20 cellular contexts compared by ENCODE assay signal in the genomic region with DNA sequence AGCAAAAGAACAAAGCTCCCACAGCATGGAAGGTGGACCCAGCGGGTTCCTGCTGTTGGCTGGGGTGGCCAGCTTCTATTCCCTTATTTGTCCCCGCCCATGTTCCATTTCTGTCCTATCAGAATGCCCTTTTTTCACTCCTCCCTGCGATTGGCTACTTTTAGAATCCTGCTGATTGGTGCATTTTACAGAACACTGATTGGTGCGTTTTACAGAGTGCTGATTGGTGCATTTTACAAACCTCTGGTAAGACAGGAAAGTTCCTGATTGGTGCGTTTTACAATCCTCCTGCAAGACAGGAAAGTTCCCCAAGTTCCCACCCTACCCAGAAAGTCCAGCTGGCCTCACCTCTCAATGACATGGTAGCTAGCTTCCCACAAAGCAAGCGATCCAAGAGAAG. TPM values are rescaled to one million over a fixed set of nuclear protein-coding genes. Genes with fewer than 3 reads are reported as not detected.
A peak's percentile ranks its signal among the peaks of the same experiment; 100 is the strongest.
DNase-seq lines count a peak whose midpoint lies in the region; ATAC-seq, FAIRE-seq and TF ChIP-seq lines count a peak whose summit lies in the region.
"Had no signal": no experiment of that assay in that cellular context is flagged by ENCODE, and none has a peak within 500 bp of the region (broad histone marks: within the 10 kb centered on the region; RNA-seq: fewer than 3 reads in every experiment).

No MANE protein-coding gene starts in this region.

- no peak overlapping the region for H3K9ac ChIP-seq in HepG2 (ENCODE audit: insufficient read depth, low read depth, low read length)
- no peak overlapping the region for H3K9ac ChIP-seq in K562 (ENCODE audit: insufficient read depth in 1 of 2, low read depth in 2 of 2, low read length in 2 of 2)
- H3K9ac ChIP-seq: BLaER1 treated with 17β-estradiol and CSF1 and Interleukin-3, amounts not matched to agents 10 nM and 100 nM had no signal

- no peak overlapping the region for H3K4me2 ChIP-seq in HepG2 (ENCODE audit: low read depth, low read length)
- H3K4me2 ChIP-seq in K562 (ENCODE audit: insufficient read depth, low read length): no peak overlapping the region
- H3K4me2 ChIP-seq: BLaER1 treated with 17β-estradiol and CSF1 and Interleukin-3, amounts not matched to agents 10 nM and 100 nM had no signal

- DNase-seq in HepG2 (ENCODE audit: low spot score) (no peak), right lobe of liver (no peak), K562 (ENCODE audit: extremely low read depth in 1 of 4, low spot score in 3 of 4) (peak in 1 of 4 experiments; percentile 4)
- no peak for DNase-seq in activated CD8-positive, alpha-beta memory T cell treated with anti-CD3 and anti-CD28 coated beads, Interleukin-2, amount 50 U/mL, for 48 hours
- DNase-seq in activated CD8-positive, alpha-beta memory T cell treated with anti-CD3 and anti-CD28 coated beads for 24 hours: no peak
- DNase-seq: 8988T; AML-193; Caco-2; Calu3; CD4-positive, alpha-beta T cell; CD8-positive, alpha-beta T cell; DMS79 treated with DMSO at 0.1 percent for 48 hours; GF-D8 had no signal

- H4K20me1 ChIP-seq in HepG2 (ENCODE audit: insufficient read depth, low read length): no peaks in the 10 kb centered on the region
- H4K20me1 ChIP-seq in K562 (replicated peaks; ENCODE audit: control insufficient read depth, insufficient read depth, low read length): no peaks in the 10 kb centered on the region
- H4K20me1 ChIP-seq: BLaER1 treated with 17β-estradiol and CSF1 and Interleukin-3, amounts not matched to agents 10 nM and 100 nM had no signal

- ATAC-seq in HepG2 (no peak), right lobe of liver (no peak), K562 (no peak)
- ATAC-seq: CD8-positive, alpha-beta T cell had no signal

- H3K27me3 ChIP-seq in HepG2 (ENCODE audit: control insufficient read depth in 1 of 2, insufficient read depth in 2 of 2, low read length in 2 of 2) (no peaks in the 10 kb centered on the region), right lobe of liver (no peaks in the 10 kb centered on the region), K562 (ENCODE audit: control insufficient read depth in 2 of 2, insufficient read depth in 2 of 2, low read length in 2 of 2) (no peaks in the 10 kb centered on the region)
- H3K27me3 ChIP-seq: BLaER1 treated with 17β-estradiol and CSF1 and Interleukin-3, amounts not matched to agents 10 nM and 100 nM had no signal

- H3K9me3 ChIP-seq in HepG2 (ENCODE audit: low read length): no peaks in the 10 kb centered on the region
- no peaks in the 10 kb centered on the region for H3K9me3 ChIP-seq in right lobe of liver
- no peaks in the 10 kb centered on the region for H3K9me3 ChIP-seq in K562 (replicated peaks; ENCODE audit: control insufficient read depth, insufficient read depth, low read depth, low read length)
- H3K9me3 ChIP-seq: Caco-2 had no signal

- no peak overlapping the region for H3K27ac ChIP-seq in HepG2 (ENCODE audit: extremely low read length, insufficient read depth, low read length)
- H3K27ac ChIP-seq in right lobe of liver: no peak overlapping the region
- H3K27ac ChIP-seq in K562 (ENCODE audit: extremely low read depth, low read depth, low read length): no peak overlapping the region
- H3K27ac ChIP-seq: BLaER1 treated with 17β-estradiol and CSF1 and Interleukin-3, amounts not matched to agents 10 nM and 100 nM; C4-2B had no signal

- BruUV-seq in HepG2 (replicated peaks; lab: Mats Ljungman, UMichigan) (no TSS peak), K562 (replicated peaks; lab: Mats Ljungman, UMichigan) (no TSS peak)

- in situ Hi-C loops in HepG2 (cut with HindIII; ENCODE audit: extremely low pct_ligation_motif_present, low pct_unique_long_range_greater_than_20kb): no loop called here
- in situ Hi-C loops in K562 (cut with MboI): no loop called here

- no peak for TF ChIP-seq CTCF in HepG2 (CRISPR knock-in tag; IDR thresholded peaks at IDR 0.05)
- no peak for TF ChIP-seq CTCF in right lobe of liver (IDR thresholded peaks at IDR 0.05)
- TF ChIP-seq CTCF in K562 (IDR thresholded peaks at IDR 0.05 in 2 of 3, conservative IDR thresholded peaks at IDR 0.05 in 1 of 3; ENCODE audit: insufficient read depth in 2 of 3, low read depth in 1 of 3, low read length in 3 of 3): no peak

- no peak for TF ChIP-seq POLR2A in HepG2 (IDR thresholded peaks at IDR 0.05; ENCODE audit: insufficient read depth in 1 of 2, low read depth in 2 of 2, low read length in 2 of 2)
- TF ChIP-seq POLR2A in right lobe of liver (IDR thresholded peaks at IDR 0.05): no peak
- TF ChIP-seq POLR2A in K562 (conservative IDR thresholded peaks at IDR 0.05): no peak

- H3K79me2 ChIP-seq in HepG2 (ENCODE audit: insufficient read depth, low read length): no peaks in the 10 kb centered on the region
- no peaks in the 10 kb centered on the region for H3K79me2 ChIP-seq in K562 (ENCODE audit: control insufficient read depth, insufficient read depth, low read length)

- FAIRE-seq in HepG2 (lab: Jason Lieb, UNC): no peak
- FAIRE-seq in K562 (lab: Jason Lieb, UNC): no peak
- FAIRE-seq: A204.1, D721Med, G401.6, GM12891, GM19239 had no signal

- CTCF ChIA-PET in HepG2 (lab: Yijun Ruan, JAX; ENCODE audit: low intra/inter-chr PET ratio, low total read pairs): no interaction called here
- CTCF ChIA-PET in K562 (lab: Yijun Ruan, JAX; ENCODE audit: low intra/inter-chr PET ratio): interaction anchor here (0.6 kb wide), 1 partner anchor 113 kb away, joined by 3 read pairs; no protein-coding TSS in a partner anchor

- no peak overlapping the region for H2AFZ ChIP-seq in HepG2 (ENCODE audit: low read length)
- no peak overlapping the region for H2AFZ ChIP-seq in K562 (ENCODE audit: low read depth, low read length)

- H3K4me3 ChIP-seq in HepG2 (replicated peaks in 1 of 3; ENCODE audit: insufficient read depth in 1 of 3, low read depth in 2 of 3, low read length in 3 of 3): no peak overlapping the region
- H3K4me3 ChIP-seq in right lobe of liver: no peak overlapping the region
- H3K4me3 ChIP-seq in K562: no peak overlapping the region
- H3K4me3 ChIP-seq: BLaER1 treated with 17β-estradiol and CSF1 and Interleukin-3, amounts not matched to agents 10 nM and 100 nM had no signal

- TF ChIP-seq EP300 in HepG2 (IDR thresholded peaks at IDR 0.05; ENCODE audit: low read depth in 2 of 2, low read length in 2 of 2): no peak
- TF ChIP-seq EP300 in HepG2 (CRISPR knock-in tag; IDR thresholded peaks at IDR 0.05; ENCODE audit: borderline replicate concordance): no peak
- TF ChIP-seq EP300 in K562 (IDR thresholded peaks at IDR 0.05; ENCODE audit: low read length): no peak

- 58% methylated on average over 6 of the region's 6 CpGs for whole genome bisulfite sequencing in HepG2 (ENCODE audit: low lambda C conversion rate)
- 100% methylated on average over 3 of the region's 6 CpGs for WGBS in right lobe of liver (ENCODE audit: insufficient coverage, low coverage, low lambda C conversion rate, missing lambda C conversion rate)
- 3% methylated on average over 6 of the region's 6 CpGs for WGBS in K562 (ENCODE audit: insufficient coverage, low coverage, missing lambda C conversion rate)

- H3K4me1 ChIP-seq in HepG2 (ENCODE audit: insufficient read depth, low read length) (no peaks in the 10 kb centered on the region), right lobe of liver (peaks cover 0 to 7% (median 0%) of the 10 kb centered on the region in 4 donors), K562 (replicated peaks in 1 of 2; ENCODE audit: control insufficient read depth in 2 of 2, insufficient read depth in 2 of 2, low read length in 2 of 2) (no peaks in the 10 kb centered on the region)
- H3K4me1 ChIP-seq: BLaER1 treated with 17β-estradiol and CSF1 and Interleukin-3, amounts not matched to agents 10 nM and 100 nM; Caco-2 had no signal

- no peak for TF ChIP-seq RAD21 in HepG2 (CRISPR knock-in tag; IDR thresholded peaks at IDR 0.05)
- no peak for TF ChIP-seq RAD21 in K562 (CRISPR knock-in tag; conservative IDR thresholded peaks at IDR 0.05 in 1 of 2, IDR thresholded peaks at IDR 0.05 in 1 of 2)

- no peaks in the 10 kb centered on the region for H3K9me1 ChIP-seq in K562 (ENCODE audit: control insufficient read depth, insufficient read depth, low read length)

- intact Hi-C loops in HepG2 (cut with micrococcal nuclease; ENCODE audit: unreplicated experiment): no loop called here
- intact Hi-C loops in right lobe of liver (cut with DNase I): no loop called here
- intact Hi-C loops in K562 (cut with micrococcal nuclease): no loop called here

- POLR2A ChIA-PET in HepG2 (lab: Yijun Ruan, JAX) (no interaction called here), K562 (lab: Yijun Ruan, JAX) (no interaction called here)

- H3K36me3 ChIP-seq in HepG2 (replicated peaks in 1 of 2; ENCODE audit: control insufficient read depth in 1 of 2, insufficient read depth in 2 of 2, low read length in 2 of 2) (no peaks in the 10 kb centered on the region), right lobe of liver (no peaks in the 10 kb centered on the region), K562 (ENCODE audit: control insufficient read depth, insufficient read depth, low read length) (no peaks in the 10 kb centered on the region)
- H3K36me3 ChIP-seq: BLaER1 treated with 17β-estradiol and CSF1 and Interleukin-3, amounts not matched to agents 10 nM and 100 nM had no signal

RNA-seq across cellular contexts. Expression of a gene that starts 40.2 kb away (rescaled TPM):
- 134 and 210 TPM in 2 replicates for total RNA-seq in HepG2 (2016; rRNA removed; fragmentation: Illumina TruSeq; extraction: Trizol)
- total RNA-seq in HepG2 (2016; cell fraction: cytosol; rRNA removed; fragmentation: Illumina TruSeq; extraction: Trizol; ENCODE audit: low read depth): 83.7 and 93.6 TPM in 2 replicates
- total RNA-seq in HepG2 (2016; cell fraction: insoluble cytoplasmic fraction; rRNA removed; fragmentation: Illumina TruSeq; extraction: Trizol): 123 and 218 TPM in 2 replicates
- 85.1 and 86.4 TPM in 2 replicates for total RNA-seq in HepG2 (2016; cell fraction: membrane; rRNA removed; fragmentation: Illumina TruSeq; extraction: Trizol)
- total RNA-seq in HepG2 (2016; cell fraction: nucleus; rRNA removed; fragmentation: Illumina TruSeq; extraction: Trizol): 79.9 and 81.8 TPM in 2 replicates
- 80.1 and 96.0 TPM in 2 replicates for polyA plus RNA-seq in HepG2 (2011; rRNA removed)
- 34.2 and 64.5 TPM in 2 replicates for polyA plus RNA-seq in HepG2 (2011; cell fraction: cytosol; rRNA removed)
- 28.2 and 36.8 TPM in 2 replicates for polyA plus RNA-seq in HepG2 (2011; cell fraction: nucleus; rRNA removed)
- 164 and 194 TPM in 2 replicates for polyA plus RNA-seq in HepG2 (2012)
- polyA plus RNA-seq in HepG2 (2016; cell fraction: cytosol; fragmentation: Illumina TruSeq; extraction: Trizol; ENCODE audit: low read depth): 27.9 and 31.2 TPM in 2 replicates
- 183 and 197 TPM in 2 replicates for polyA plus RNA-seq in HepG2 (2016; cell fraction: insoluble cytoplasmic fraction; fragmentation: Illumina TruSeq; extraction: Trizol; ENCODE audit: low read depth)
- 56.9 and 57.3 TPM in 2 replicates for polyA plus RNA-seq in HepG2 (2016; cell fraction: membrane; fragmentation: Illumina TruSeq; extraction: Trizol; ENCODE audit: low read depth)
- 78.5 and 87.8 TPM in 2 replicates for polyA plus RNA-seq in HepG2 (2016; cell fraction: nucleus; fragmentation: Illumina TruSeq; extraction: Trizol; ENCODE audit: insufficient read depth, low read depth)
- polyA minus RNA-seq in HepG2 (2011; rRNA and poly(A)+ RNA removed; ENCODE audit: low replicate concordance): 11.5 and 14.4 TPM in 2 replicates
- polyA minus RNA-seq in HepG2 (2011; cell fraction: cytosol; rRNA and poly(A)+ RNA removed): 103 and 130 TPM in 2 replicates
- 119 and 170 TPM in 2 replicates for polyA minus RNA-seq in HepG2 (2011; cell fraction: nucleus; rRNA and poly(A)+ RNA removed)
- total RNA-seq in right lobe of liver: 100 to 1,000 TPM; 276 to 691 (median 425) TPM
- 22.2 and 53.0 TPM in 2 replicates for total RNA-seq in K562 (2011; cell fraction: chromatin; rRNA removed; ENCODE audit: low replicate concordance)
- 12.8 and 14.7 TPM in 2 replicates for total RNA-seq in K562 (2011; cell fraction: nucleolus; rRNA removed)
- total RNA-seq in K562 (2011; cell fraction: nucleoplasm; rRNA removed): 25.4 and 36.0 TPM in 2 replicates
- 25.2 and 25.5 TPM in 2 replicates for total RNA-seq in K562 (2014; rRNA removed)
- total RNA-seq in K562 (2014; rRNA removed; fragmentation: Illumina TruSeq; extraction: Trizol): 51.0 and 57.9 TPM in 2 replicates
- total RNA-seq in K562 (2015; rRNA removed; fragmentation: Illumina TruSeq; extraction: Trizol): 61.5 and 62.0 TPM in 2 replicates
- total RNA-seq in K562 (2021): 44.0 and 52.4 TPM in 2 replicates
- 41.6 and 67.7 TPM in 2 replicates for polyA plus RNA-seq in K562 (2011; rRNA removed)
- 7.2 and 17.2 TPM in 2 replicates for polyA plus RNA-seq in K562 (2011; cell fraction: cytosol; rRNA removed)
- 8.2 and 14.7 TPM in 2 replicates for polyA plus RNA-seq in K562 (2011; cell fraction: nucleus; rRNA removed)
- polyA plus RNA-seq in K562 (2012): 64.0 and 71.6 TPM in 2 replicates
- 56.1 and 69.3 TPM in 2 replicates for polyA plus RNA-seq in K562 (2014; fragmentation: Illumina TruSeq; extraction: Trizol)
- polyA plus RNA-seq in K562 (2014; fragmentation: Nextera tagmentation; extraction: Ambion mirVana): 10 to 100 TPM; 58.9 to 59.6 TPM
- 47.3 and 48.9 TPM in 2 replicates for polyA plus RNA-seq in K562 (2014; rRNA removed)
- 44.6 and 50.5 TPM in 2 replicates for polyA minus RNA-seq in K562 (2011; rRNA and poly(A)+ RNA removed)
- polyA minus RNA-seq in K562 (2011; cell fraction: cytosol; rRNA and poly(A)+ RNA removed): 17.4 and 26.1 TPM in 2 replicates
- 12.0 and 25.8 TPM in 2 replicates for polyA minus RNA-seq in K562 (2011; cell fraction: nucleus; rRNA and poly(A)+ RNA removed)
